8 cellular contexts compared by ENCODE assay signal in the genomic region with DNA sequence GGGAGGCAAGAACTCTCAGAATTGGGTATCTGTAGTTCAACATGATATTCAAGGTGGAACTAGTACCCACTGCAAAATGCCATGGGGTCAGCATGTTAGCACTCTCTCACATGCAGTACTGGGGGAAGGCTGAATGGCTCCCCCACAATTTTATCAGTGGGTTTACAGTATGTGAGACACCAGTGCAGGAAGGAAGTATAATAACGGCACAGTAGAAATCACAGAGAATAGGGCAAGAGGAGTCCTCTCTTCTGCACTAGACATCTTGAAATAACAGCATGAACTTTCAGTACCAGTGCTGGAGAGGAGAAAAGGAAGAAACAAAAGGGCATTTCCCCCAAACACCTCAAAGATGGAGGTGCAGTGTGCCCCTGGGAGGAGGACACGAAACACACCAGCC. TPM values are rescaled to one million over a fixed set of nuclear protein-coding genes. Genes with fewer than 3 reads are reported as not detected.
DNase-seq lines count a peak whose midpoint lies in the region; ATAC-seq, FAIRE-seq and TF ChIP-seq lines count a peak whose summit lies in the region.

No MANE protein-coding gene starts in this region.

- H3K4me2 ChIP-seq in PC-3 (ENCODE audit: low read length) = peak overlapping the region; percentile 100

- BruUV-seq in PC-3 (replicated peaks; lab: Mats Ljungman, UMichigan) = no TSS peak

- H3K36me3 ChIP-seq in PC-3 (ENCODE audit: low read depth, low read length) = peaks cover 37% of the 10 kb centered on the region
- peaks cover 7 to 42% (median 32%) of the 10 kb centered on the region in 3 donors for H3K36me3 ChIP-seq in pancreas
- peaks cover 33 to 39% of the 10 kb centered on the region in 2 donors for H3K36me3 ChIP-seq in kidney (ENCODE audit: control insufficient read depth in 1 of 2, insufficient read depth in 2 of 2, low read length in 2 of 2)

- no peaks in the 10 kb centered on the region for H3K27me3 ChIP-seq in PC-3 (ENCODE audit: low read length)
- no peaks in the 10 kb centered on the region for H3K27me3 ChIP-seq in dorsolateral prefrontal cortex
- no peaks in the 10 kb centered on the region for H3K27me3 ChIP-seq in pancreas

- H3K9me2 ChIP-seq in PC-3 (replicated peaks; ENCODE audit: low read length) = no peaks in the 10 kb centered on the region

- H3K4me3 ChIP-seq in PC-3 (ENCODE audit: low read length) (peak overlapping the region; percentile 81), dorsolateral prefrontal cortex (peak overlapping the region in 52 of 59 donors; percentile 68 to 94 (median 83)), pancreas (peak overlapping the region in 2 of 4 donors; percentile 95 to 98), kidney (ENCODE audit: low read length in 2 of 2) (no peak overlapping the region)

- H3K27ac ChIP-seq in PC-3 (ENCODE audit: low read length) = no peak overlapping the region
- peak overlapping the region in 57 of 59 donors; percentile 87 to 99 (median 98) for H3K27ac ChIP-seq in dorsolateral prefrontal cortex
- H3K27ac ChIP-seq in pancreas = peak overlapping the region; percentile 81 to 96 (median 90)
- no peak overlapping the region for H3K27ac ChIP-seq in kidney (ENCODE audit: low read depth in 2 of 2, low read length in 2 of 2)

- 30 to 48% methylated on average over 2 of the region's 2 CpGs for WGBS in pancreas, 2 donors

- POLR2A ChIA-PET in PC-3 (lab: Charles Lee; ENCODE audit: unreplicated experiment) = interaction anchor here (0.6 to 1.3 kb wide), 2 partner anchors 8 to 34 kb away, joined by 10 to 24 read pairs; a partner anchor contains a TSS
- POLR2A ChIA-PET in GM10248 (lab: Yijun Ruan, JAX) = interaction anchor here (0.9 to 3.7 kb wide), 6 partner anchors 9 to 132 kb away, joined by 3 to 56 read pairs (median 5); a partner anchor contains a TSS

- no peak for TF ChIP-seq CTCF in PC-3 (conservative IDR thresholded peaks at IDR 0.05; ENCODE audit: low read depth, low read length)
- TF ChIP-seq CTCF in dorsolateral prefrontal cortex (IDR thresholded peaks at IDR 0.05 in 54 of 56, conservative IDR thresholded peaks at IDR 0.05 in 2 of 56; ENCODE audit: low read depth in 1 of 56, partially characterized antibody in 56 of 56) = no peak
- TF ChIP-seq CTCF in pancreas (IDR thresholded peaks at IDR 0.05) = no peak
- no peak for TF ChIP-seq CTCF in GM10248 (IDR thresholded peaks at IDR 0.05; ENCODE audit: control extremely low read depth, extremely low read depth, low read depth, missing control alignments)
- no peak for TF ChIP-seq CTCF in kidney (IDR thresholded peaks at IDR 0.05; ENCODE audit: borderline replicate concordance, extremely low read depth, insufficient read depth)

- peaks cover 35% of the 10 kb centered on the region for H3K79me2 ChIP-seq in PC-3 (ENCODE audit: low read length)

- H3K9me3 ChIP-seq in PC-3 (ENCODE audit: low read length) (no peaks in the 10 kb centered on the region), pancreas (no peaks in the 10 kb centered on the region), kidney (ENCODE audit: control insufficient read depth in 1 of 2, low read length in 2 of 2) (no peaks in the 10 kb centered on the region)

- CTCF ChIA-PET in PC-3 (lab: Charles Lee) (interaction anchor here (1.0 to 1.7 kb wide), 2 partner anchors 9 to 34 kb away, joined by 6 to 15 read pairs; a partner anchor contains a TSS), GM10248 (lab: Yijun Ruan, JAX) (interaction anchor here (0.7 to 3.0 kb wide), 15 partner anchors 8 to 588 kb away, joined by 3 to 12 read pairs (median 5); a partner anchor contains a TSS)

- H4K20me1 ChIP-seq in PC-3 (ENCODE audit: low read length) = peaks cover 50% of the 10 kb centered on the region

- peaks cover 37% of the 10 kb centered on the region for H3F3A ChIP-seq in PC-3 (ENCODE audit: low read length, unreplicated experiment)

- ATAC-seq in PC-3 (0 out of 2 replicates have a peak, but pooled peaks have one; percentile 0), pancreas (no peak)

- peaks cover 24% of the 10 kb centered on the region for H3K4me1 ChIP-seq in PC-3 (ENCODE audit: insufficient read depth, low read length)
- peaks cover 0 to 19% (median 0%) of the 10 kb centered on the region in 3 donors for H3K4me1 ChIP-seq in pancreas
- H3K4me1 ChIP-seq in kidney (ENCODE audit: control insufficient read depth in 1 of 2, insufficient read depth in 1 of 2, low read depth in 1 of 2, low read length in 2 of 2) = peaks cover 0 to 10% of the 10 kb centered on the region in 2 donors

- intact Hi-C loops in PC-3 (cut with micrococcal nuclease) (no loop called here), dorsolateral prefrontal cortex (cut with DNase I) (loop anchor here in 1 of 2 donors (1.0 kb wide), 1 partner anchor 9 kb away; a partner anchor contains a TSS), pancreas (cut with DNase I) (no loop called here), kidney (cut with DNase I) (no loop called here)

- FAIRE-seq in pancreas (lab: Jason Lieb, UNC) (no peak), HTR-8/SVneo (lab: Jason Lieb, UNC) (no peak), kidney (lab: Jason Lieb, UNC) (no peak)

- H3K9ac ChIP-seq in PC-3 (ENCODE audit: low read length) (no peak overlapping the region), kidney (ENCODE audit: low read length in 2 of 2) (no peak overlapping the region)

- H2AFZ ChIP-seq in PC-3 (ENCODE audit: low read length) = no peak overlapping the region

- DNase-seq in ELR (ENCODE audit: low read depth) (peak; percentile 48), PC-3 (no peak), dorsolateral prefrontal cortex (no peak), pancreas (no peak), HTR-8/SVneo (ENCODE audit: insufficient read length, low spot score) (no peak), GM10248 (ENCODE audit: extremely low spot score) (no peak), kidney (no peak)
- no peak for DNase-seq in activated CD4-positive, alpha-beta T cell treated with anti-CD3 and anti-CD28 coated beads for 4 hours

RNA-seq across cellular contexts. Expression of a gene that starts 1.5 kb away (rescaled TPM):
- 90.6 and 109 TPM in 2 replicates for total RNA-seq in PC-3 (2014; rRNA removed)
- 10 to 100 TPM in 119 of 120 experiments, 1 to 10 TPM in 1; 9.6 to 55.6 (median 23.9) TPM for total RNA-seq in dorsolateral prefrontal cortex
- 10 to 100 TPM; 15.9 to 30.4 (median 20.5) TPM for total RNA-seq in pancreas
- 10 to 100 TPM; 10.8 to 23.6 TPM for polyA plus RNA-seq in pancreas
- total RNA-seq in kidney = 45.1 TPM
- polyA plus RNA-seq in kidney (ENCODE audit: insufficient read depth, low read depth, low replicate concordance) = 49.5 TPM

RNA-seq across cellular contexts. Expression of a gene that starts 8.9 kb away (rescaled TPM):
- 1,280 and 1,322 TPM in 2 replicates for total RNA-seq in PC-3 (2014; rRNA removed)
- 1,000 to 10,000 TPM in 53 of 120 experiments, 100 to 1,000 TPM in 67; 482 to 1,543 (median 963) TPM for total RNA-seq in dorsolateral prefrontal cortex
- 100 to 1,000 TPM; 370 to 577 (median 464) TPM for total RNA-seq in pancreas
- 100 to 1,000 TPM; 145 to 328 TPM for polyA plus RNA-seq in pancreas
- total RNA-seq in kidney = 551 TPM
- 499 TPM for polyA plus RNA-seq in kidney (ENCODE audit: insufficient read depth, low read depth, low replicate concordance)

RNA-seq across cellular contexts. Expression of a gene that starts 9.5 kb away (rescaled TPM):
- 7.4 and 28.7 TPM in 2 replicates for total RNA-seq in PC-3 (2014; rRNA removed)
- 10 to 100 TPM in 13 of 120 experiments, 1 to 10 TPM in 107; 2.9 to 14.4 (median 7.5) TPM for total RNA-seq in dorsolateral prefrontal cortex
- total RNA-seq in pancreas = 10 to 100 TPM in 1 of 6 donors, 1 to 10 TPM in 5; 2.5 to 16.9 (median 5.5) TPM
- 10 to 100 TPM; 10.1 to 12.1 TPM for polyA plus RNA-seq in pancreas
- 19.0 TPM for total RNA-seq in kidney
- polyA plus RNA-seq in kidney (ENCODE audit: insufficient read depth, low read depth, low replicate concordance) = 12.6 TPM

RNA-seq across cellular contexts. Expression of a gene that starts 14.4 kb away (rescaled TPM):
- not detected in 2 replicates for total RNA-seq in PC-3 (2014; rRNA removed)
- 100 to 1,000 TPM in 60 of 120 experiments, 10 to 100 TPM in 60; 28.3 to 159 (median 100) TPM for total RNA-seq in dorsolateral prefrontal cortex
- under 1 TPM in 4 of 6 donors, not detected in 2; 0.06 to 0.12 (median 0.09) TPM for total RNA-seq in pancreas
- polyA plus RNA-seq in pancreas = under 1 TPM; 0.54 to 0.65 TPM
- not detected for total RNA-seq in kidney
- not detected for polyA plus RNA-seq in kidney (ENCODE audit: insufficient read depth, low read depth, low replicate concordance)

RNA-seq across cellular contexts. Expression of a gene that starts 32.5 kb away (rescaled TPM):
- total RNA-seq in PC-3 (2014; rRNA removed) (54.7 and 60.4 TPM in 2 replicates), dorsolateral prefrontal cortex (10 to 100 TPM; 22.4 to 79.8 (median 47.2) TPM), pancreas (10 to 100 TPM; 24.8 to 72.7 (median 44.4) TPM), kidney (74.6 TPM)
- polyA plus RNA-seq in pancreas (10 to 100 TPM; 35.5 to 89.8 TPM), kidney (ENCODE audit: insufficient read depth, low read depth, low replicate concordance) (50.1 TPM)

Comparison
In these comparisons a context has a peak if more than half of its experiments do, and no peak if none do; other contexts are left out.
1. H3K27ac ChIP-seq: peak in dorsolateral prefrontal cortex (57 of 59) and pancreas (4 of 4); none in PC-3 (single experiment) and kidney (0 of 2).
2. H3K4me3 ChIP-seq: peak in PC-3 (single experiment) and dorsolateral prefrontal cortex (52 of 59); none in kidney (0 of 2).